ENCODE assay signal across 36 cellular contexts in the genomic region with DNA sequence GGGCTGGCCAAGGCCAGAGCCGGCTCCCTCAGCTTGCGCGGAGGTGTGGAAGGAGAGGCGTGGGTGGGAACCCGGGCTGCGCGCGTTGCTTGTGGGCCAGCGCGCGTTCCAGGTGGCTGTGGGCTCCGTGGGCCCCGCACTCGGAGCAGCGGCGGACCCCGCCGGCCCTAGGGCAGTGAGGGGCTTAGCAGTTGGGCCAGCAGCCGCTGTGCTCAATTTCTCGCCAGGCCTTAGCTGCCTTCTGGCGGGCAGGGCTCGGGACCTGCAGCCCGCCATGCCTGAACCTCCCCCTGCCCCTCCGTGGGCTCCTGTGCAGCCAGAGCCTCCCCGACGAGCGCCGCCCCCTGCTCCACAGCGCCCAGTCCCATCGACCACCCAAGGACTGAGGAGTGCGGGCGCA.
"Had no signal": no experiment of that assay in that cellular context is flagged by ENCODE, and none has a peak within 500 bp of the region (broad histone marks: within the 10 kb centered on the region; RNA-seq: fewer than 3 reads in every experiment).

No MANE protein-coding gene starts in this region.

- H3K27ac Mint-ChIP-seq: activated CD4-positive, alpha-beta T cell treated with anti-CD3 and anti-CD28 coated beads, Interleukin-2, amount 10 ng/mL, durations not matched to agents 24 days and 14 days; activated naive CD4-positive, alpha-beta T cell treated with anti-CD3 and anti-CD28 coated beads, Interleukin-2, amount 10 ng/mL, durations not matched to agents 7 days and 5 days; activated naive CD8-positive, alpha-beta T cell; activated naive CD8-positive, alpha-beta T cell treated with anti-CD3 and anti-CD28 coated beads, Interleukin-2, amount 50 U/mL, for 24 hours; activated T-helper 1 cell treated with anti-CD3 and anti-CD28 coated beads, Interleukin-12 subunit alpha, Interleukin-12 subunit beta, Interleukin-2, Interleukin-4 antibody, amounts not matched to agents 30 ng/mL and 10 ng/mL and 1 ng/mL, durations not matched to agents 14 hours and 24 hours and 36 hours had no signal

- H3K4me3 ChIP-seq: Peyer's patch, SJSA1 had no signal

- H3K4me1 Mint-ChIP-seq: activated naive CD4-positive, alpha-beta T cell treated with anti-CD3 and anti-CD28 coated beads, Interleukin-2, amount 10 ng/mL, durations not matched to agents 7 days and 5 days had no signal

- H3K9me3 ChIP-seq: Peyer's patch, SJSA1 had no signal

- H3K27me3 ChIP-seq: brain microvascular endothelial cell, Peyer's patch, SJSA1 had no signal

- H3K36me3 ChIP-seq: brain microvascular endothelial cell, Peyer's patch, SJSA1, WERI-Rb-1 had no signal

- H3K27ac ChIP-seq: KMS-11, Peyer's patch, WERI-Rb-1 had no signal

- H3K9me3 Mint-ChIP-seq: activated CD4-positive, alpha-beta T cell treated with anti-CD3 and anti-CD28 coated beads, Interleukin-2, amount 10 ng/mL, durations not matched to agents 24 days and 14 days; activated naive CD4-positive, alpha-beta T cell treated with anti-CD3 and anti-CD28 coated beads, Interleukin-2, amount 10 ng/mL, durations not matched to agents 7 days and 5 days; activated T-cell treated with anti-CD3 and anti-CD28 coated beads, Interleukin-2, amount 50 U/mL, for 4 hours; activated T-helper 1 cell treated with anti-CD3 and anti-CD28 coated beads, Interleukin-12 subunit alpha, Interleukin-12 subunit beta, Interleukin-2, Interleukin-4 antibody, amounts not matched to agents 30 ng/mL and 10 ng/mL and 1 ng/mL, durations not matched to agents 14 hours and 24 hours and 36 hours had no signal

- DNase-seq: activated CD4-positive, alpha-beta T cell treated with anti-CD3 and anti-CD28 coated beads, Interleukin-2, amount 10 ng/mL, durations not matched to agents 24 days and 14 days; activated CD4-positive, alpha-beta T cell treated with anti-CD3 and anti-CD28 coated beads, Interleukin-2, amount 50 U/mL, for 4 hours; activated CD4-positive, CD25-positive, alpha-beta regulatory T cell; activated CD8-positive, alpha-beta memory T cell treated with anti-CD3 and anti-CD28 coated beads, Interleukin-2, amount 50 U/mL, for 4 hours; activated gamma-delta T cell treated with Interleukin-2 at 50 U/mL for 16 hours; activated naive CD4-positive, alpha-beta T cell treated with anti-CD3 and anti-CD28 coated beads, Interleukin-2, amount 10 ng/mL, durations not matched to agents 7 days and 5 days; activated naive CD8-positive, alpha-beta T cell treated with anti-CD3 and anti-CD28 coated beads, Interleukin-2, amount 50 U/mL, for 24 hours; activated T-cell treated with anti-CD3 and anti-CD28 coated beads for 4 hours; activated T-cell treated with anti-CD3 and anti-CD28 coated beads, Interleukin-2, amount 50 U/mL, for 4 hours; aorta; brain microvascular endothelial cell; central memory CD4-positive, alpha-beta T cell; MM.1S; MV-4-11; NCI-H1092; NCI-H1436 treated with DMSO at 0.1 percent for 48 hours; NCI-H1694 treated with DMSO at 0.1 percent for 48 hours; NCI-H2029 treated with DMSO at 0.1 percent for 48 hours; NCI-H2107; NCI-H2171; NCI-H510A; NCI-H526; NCI-H748 treated with DMSO at 0.1 percent for 48 hours; NK-92 treated with Interleukin-12 subunit alpha and Interleukin-12 subunit beta, amount 100 ng/mL, for 24 hours; PC-3; RPMI8226; SHP77 treated with DMSO at 0.1 percent for 48 hours; SW 1271; T-helper 1 cell; T1000; WERI-Rb-1 had no signal

- H3K4me2 ChIP-seq: KMS-11 had no signal

- H3K4me3 Mint-ChIP-seq: activated CD4-positive, alpha-beta T cell treated with anti-CD3 and anti-CD28 coated beads, Interleukin-2, amount 10 ng/mL, durations not matched to agents 24 days and 14 days; activated naive CD4-positive, alpha-beta T cell treated with anti-CD3 and anti-CD28 coated beads, Interleukin-2, amount 10 ng/mL, durations not matched to agents 7 days and 5 days; activated naive CD8-positive, alpha-beta T cell; activated naive CD8-positive, alpha-beta T cell treated with anti-CD3 and anti-CD28 coated beads, Interleukin-2, amount 50 U/mL, for 24 hours; activated T-cell treated with anti-CD3 and anti-CD28 coated beads, Interleukin-2, amount 50 U/mL, for 4 hours; activated T-helper 1 cell treated with anti-CD3 and anti-CD28 coated beads, Interleukin-12 subunit alpha, Interleukin-12 subunit beta, Interleukin-2, Interleukin-4 antibody, amounts not matched to agents 30 ng/mL and 10 ng/mL and 1 ng/mL, durations not matched to agents 14 hours and 24 hours and 36 hours had no signal

- H3K9ac ChIP-seq: KMS-11 had no signal

- H3K27me3 Mint-ChIP-seq: activated CD4-positive, alpha-beta T cell treated with anti-CD3 and anti-CD28 coated beads, Interleukin-2, amount 10 ng/mL, durations not matched to agents 24 days and 14 days; activated naive CD4-positive, alpha-beta T cell treated with anti-CD3 and anti-CD28 coated beads, Interleukin-2, amount 10 ng/mL, durations not matched to agents 7 days and 5 days; activated naive CD8-positive, alpha-beta T cell; activated naive CD8-positive, alpha-beta T cell treated with anti-CD3 and anti-CD28 coated beads, Interleukin-2, amount 50 U/mL, for 24 hours had no signal

- ATAC-seq: activated naive CD8-positive, alpha-beta T cell treated with anti-CD3 and anti-CD28 coated beads, Interleukin-2, amount 50 U/mL, for 24 hours; activated T-cell treated with anti-CD3 and anti-CD28 coated beads, Interleukin-2, amount 50 U/mL, for 4 hours; PC-3 had no signal
